12 cellular contexts compared by ENCODE assay signal in the genomic region with DNA sequence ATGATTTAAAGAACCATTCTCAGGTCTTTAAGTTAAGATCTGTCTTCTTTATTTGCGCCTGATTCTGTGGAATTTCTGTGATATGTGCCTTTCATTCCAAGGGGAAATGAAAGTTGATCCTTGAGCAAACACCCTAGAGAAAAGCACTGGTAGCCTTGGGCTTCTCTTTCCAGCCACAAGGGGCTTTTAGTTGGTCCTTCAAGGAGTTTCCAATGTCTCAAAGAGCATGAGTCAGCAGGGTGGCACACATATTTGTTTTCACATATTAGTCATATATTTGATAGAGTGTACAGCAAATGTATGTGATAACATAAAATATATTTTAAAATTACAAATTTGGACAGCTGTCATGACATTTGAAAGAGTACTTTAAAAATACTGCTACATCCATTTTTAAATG.
A peak's percentile ranks its signal among the peaks of the same experiment; 100 is the strongest.
DNase-seq lines count a peak whose midpoint lies in the region; ATAC-seq, FAIRE-seq and TF ChIP-seq lines count a peak whose summit lies in the region.
"Had no signal": no experiment of that assay in that cellular context is flagged by ENCODE, and none has a peak within 500 bp of the region (broad histone marks: within the 10 kb centered on the region; RNA-seq: fewer than 3 reads in every experiment).

No MANE protein-coding gene starts in this region.

- WGBS in A549 (ENCODE audit: missing lambda C conversion rate), result 5% methylated on average over 1 of the region's 1 CpG
- 67% methylated on average over 1 of the region's 1 CpG for WGBS in SK-N-SH (ENCODE audit: low lambda C conversion rate)
- 91 to 97% methylated on average over 1 of the region's 1 CpG for WGBS in heart right ventricle, 2 donors

- no peak overlapping the region for H2AFZ ChIP-seq in SK-N-SH (ENCODE audit: low read depth)

- no peak overlapping the region for H3K9ac ChIP-seq in SK-N-SH

- no peaks in the 10 kb centered on the region for H3K79me2 ChIP-seq in SK-N-SH (ENCODE audit: insufficient read depth)

- H3K9me2 ChIP-seq in SK-N-SH, result no peaks in the 10 kb centered on the region

- H3K4me1 ChIP-seq in A549, result peaks cover 14% of the 10 kb centered on the region
- peaks cover 0 to 8% of the 10 kb centered on the region in 2 experiments; a peak in 1 of 4 replicates for H3K4me1 ChIP-seq in SK-N-SH (ENCODE audit: control insufficient read depth in 1 of 2, insufficient read depth in 2 of 2, low read depth in 1 of 2, low read length in 1 of 2)
- H3K4me1 ChIP-seq in heart right ventricle, result no peaks in the 10 kb centered on the region
- H3K4me1 ChIP-seq: upper lobe of right lung had no signal

- H3K4me3 ChIP-seq in A549, result no peak overlapping the region
- no peak overlapping the region for H3K4me3 ChIP-seq in SK-N-SH (ENCODE audit: low read depth in 2 of 2, low read length in 1 of 2)
- H3K4me3 ChIP-seq in fibroblast of villous mesenchyme (ENCODE audit: low read depth, low read length), result no peak overlapping the region
- H3K4me3 ChIP-seq in heart right ventricle, result no peak overlapping the region
- H3K4me3 ChIP-seq: upper lobe of right lung had no signal

- no peaks in the 10 kb centered on the region for H3F3A ChIP-seq in SK-N-SH (replicated peaks; ENCODE audit: insufficient read depth)

- TF ChIP-seq RAD21 in A549 (conservative IDR thresholded peaks at IDR 0.05 in 1 of 2, IDR thresholded peaks at IDR 0.05 in 1 of 2) (peak; percentile 12 to 23; a peak in 1 of 5 replicates), SK-N-SH (IDR thresholded peaks at IDR 0.05; ENCODE audit: low read length) (no peak)

- no peaks in the 10 kb centered on the region for H3K27me3 ChIP-seq in SK-N-SH (ENCODE audit: insufficient read depth)
- H3K27me3 ChIP-seq in heart right ventricle, result no peaks in the 10 kb centered on the region
- H3K27me3 ChIP-seq: upper lobe of right lung had no signal

- intact Hi-C loops in heart right ventricle (cut with DNase I), result no loop called here

- POLR2A ChIA-PET in A549 (lab: Yijun Ruan, JAX), result no interaction called here
- POLR2A ChIA-PET in HEK293T (lab: Yijun Ruan, JAX), result no interaction called here
- POLR2A ChIA-PET in SK-N-SH (lab: Yijun Ruan, JAX), result no interaction called here

- FAIRE-seq in A549 (lab: Jason Lieb, UNC), result no peak
- FAIRE-seq: TTC549 had no signal

- H3K27ac ChIP-seq in A549 (peak overlapping the region in 1 of 2 experiments; percentile 69; a peak in 2 of 6 replicates), SK-N-SH (ENCODE audit: low read depth in 2 of 2, low read length in 1 of 2) (no peak overlapping the region), heart right ventricle (no peak overlapping the region)
- H3K27ac ChIP-seq: upper lobe of right lung had no signal

- no peak for TF ChIP-seq POLR2A in A549 (IDR thresholded peaks at IDR 0.05; ENCODE audit: low read length)

- CTCF ChIA-PET in A549 (lab: Yijun Ruan, JAX) (interaction anchor here (0.9 to 1.4 kb wide), 3 partner anchors 9 to 277 kb away, joined by 3 to 4 read pairs (median 3); no protein-coding TSS in a partner anchor), HEK293T (lab: Yijun Ruan, JAX) (no interaction called here), SK-N-SH (lab: Yijun Ruan, JAX) (no interaction called here)

- H3K4me2 ChIP-seq in A549 (peak overlapping the region; percentile 48), SK-N-SH (no peak overlapping the region)

- H3K36me3 ChIP-seq in SK-N-SH (replicated peaks in 1 of 2; ENCODE audit: control insufficient read depth in 1 of 2, insufficient read depth in 2 of 2, low read length in 1 of 2), result no peaks in the 10 kb centered on the region
- no peaks in the 10 kb centered on the region for H3K36me3 ChIP-seq in heart right ventricle
- H3K36me3 ChIP-seq: upper lobe of right lung had no signal

- TF ChIP-seq CTCF in A549 (IDR thresholded peaks at IDR 0.05), result peak; percentile 16; the same call in 1 of the 3 replicates
- peak; percentile 58 for TF ChIP-seq CTCF in SK-N-SH (IDR thresholded peaks at IDR 0.05)
- TF ChIP-seq CTCF in fibroblast of villous mesenchyme (IDR thresholded peaks at IDR 0.05; ENCODE audit: insufficient read depth, low read depth, low read length), result peak; percentile 13
- TF ChIP-seq CTCF in heart right ventricle (IDR thresholded peaks at IDR 0.05), result no peak

- ATAC-seq in A549, result peak; percentile 91 to 97
- no peak for ATAC-seq in heart right ventricle
- ATAC-seq: upper lobe of right lung had no signal

- TF ChIP-seq EP300 in A549 (IDR thresholded peaks at IDR 0.05) (no peak), SK-N-SH (IDR thresholded peaks at IDR 0.05; ENCODE audit: borderline replicate concordance in 1 of 2, low read depth in 1 of 2, low read length in 1 of 2) (no peak)

- no peaks in the 10 kb centered on the region for H3K9me3 ChIP-seq in A549
- H3K9me3 ChIP-seq in SK-N-SH, result no peaks in the 10 kb centered on the region
- no peaks in the 10 kb centered on the region for H3K9me3 ChIP-seq in heart right ventricle
- H3K9me3 ChIP-seq: upper lobe of right lung had no signal

- DNase-seq in A549 (ENCODE audit: low read depth in 1 of 2, low spot score in 1 of 2), result peak; percentile 43 to 80
- DNase-seq in HEK293T (ENCODE audit: extremely low spot score), result peak; percentile 8
- DNase-seq in SK-N-SH, result no peak
- DNase-seq in fibroblast of villous mesenchyme (ENCODE audit: low read depth), result no peak
- no peak for DNase-seq in NCI-H128 (lab: John Stamatoyannopoulos, UW; ENCODE audit: unreplicated experiment)
- DNase-seq in heart right ventricle, result no peak
- no peak for DNase-seq in HPDE6-E6E7 (ENCODE audit: extremely low spot score)
- no peak for DNase-seq in activated CD8-positive, alpha-beta memory T cell treated with anti-CD3 and anti-CD28 coated beads for 24 hours
- DNase-seq: CD4-positive, CD25-positive, alpha-beta regulatory T cell; NCI-H774; upper lobe of right lung had no signal

- H4K20me1 ChIP-seq in SK-N-SH (ENCODE audit: insufficient read depth), result no peaks in the 10 kb centered on the region

TF ChIP-seq in A549, 52 proteins besides CTCF, POLR2A, EP300 and RAD21 (continues in another document):
- TF ChIP-seq HOXA7 (CRISPR knock-in tag; IDR thresholded peaks at IDR 0.05), result no peak
- TF ChIP-seq TFCP2L1 (CRISPR knock-in tag; IDR thresholded peaks at IDR 0.05), result no peak
- TF ChIP-seq KDM1A (IDR thresholded peaks at IDR 0.05; ENCODE audit: low read depth), result no peak
- TF ChIP-seq RFX5 (IDR thresholded peaks at IDR 0.05), result no peak
- TF ChIP-seq HOXB13 (CRISPR knock-in tag; IDR thresholded peaks at IDR 0.05; ENCODE audit: low read depth), result no peak
- no peak for TF ChIP-seq RCOR1 (IDR thresholded peaks at IDR 0.05; ENCODE audit: low read depth, low read length)
- TF ChIP-seq RARB (CRISPR knock-in tag; IDR thresholded peaks at IDR 0.05), result no peak
- TF ChIP-seq FOSL2 (IDR thresholded peaks at IDR 0.05), result no peak
- TF ChIP-seq FOSL2 (CRISPR knock-in tag; IDR thresholded peaks at IDR 0.05), result peak; percentile 83

TF ChIP-seq in HEK293T, 16 proteins besides CTCF, POLR2A, EP300 and RAD21:
- TF ChIP-seq FOXM1 (IDR thresholded peaks at IDR 0.05; ENCODE audit: borderline replicate concordance), result no peak
- TF ChIP-seq, protein P1, sequence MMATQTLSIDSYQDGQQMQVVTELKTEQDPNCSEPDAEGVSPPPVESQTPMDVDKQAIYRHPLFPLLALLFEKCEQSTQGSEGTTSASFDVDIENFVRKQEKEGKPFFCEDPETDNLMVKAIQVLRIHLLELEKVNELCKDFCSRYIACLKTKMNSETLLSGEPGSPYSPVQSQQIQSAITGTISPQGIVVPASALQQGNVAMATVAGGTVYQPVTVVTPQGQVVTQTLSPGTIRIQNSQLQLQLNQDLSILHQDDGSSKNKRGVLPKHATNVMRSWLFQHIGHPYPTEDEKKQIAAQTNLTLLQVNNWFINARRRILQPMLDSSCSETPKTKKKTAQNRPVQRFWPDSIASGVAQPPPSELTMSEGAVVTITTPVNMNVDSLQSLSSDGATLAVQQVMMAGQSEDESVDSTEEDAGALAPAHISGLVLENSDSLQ (IDR thresholded peaks at IDR 0.05), result no peak
- no peak for TF ChIP-seq FOXK2 (IDR thresholded peaks at IDR 0.05)
- no peak for TF ChIP-seq ARNT (IDR thresholded peaks at IDR 0.05)

TF ChIP-seq in SK-N-SH, 30 proteins besides CTCF, POLR2A, EP300 and RAD21:
- TF ChIP-seq, protein P2, sequence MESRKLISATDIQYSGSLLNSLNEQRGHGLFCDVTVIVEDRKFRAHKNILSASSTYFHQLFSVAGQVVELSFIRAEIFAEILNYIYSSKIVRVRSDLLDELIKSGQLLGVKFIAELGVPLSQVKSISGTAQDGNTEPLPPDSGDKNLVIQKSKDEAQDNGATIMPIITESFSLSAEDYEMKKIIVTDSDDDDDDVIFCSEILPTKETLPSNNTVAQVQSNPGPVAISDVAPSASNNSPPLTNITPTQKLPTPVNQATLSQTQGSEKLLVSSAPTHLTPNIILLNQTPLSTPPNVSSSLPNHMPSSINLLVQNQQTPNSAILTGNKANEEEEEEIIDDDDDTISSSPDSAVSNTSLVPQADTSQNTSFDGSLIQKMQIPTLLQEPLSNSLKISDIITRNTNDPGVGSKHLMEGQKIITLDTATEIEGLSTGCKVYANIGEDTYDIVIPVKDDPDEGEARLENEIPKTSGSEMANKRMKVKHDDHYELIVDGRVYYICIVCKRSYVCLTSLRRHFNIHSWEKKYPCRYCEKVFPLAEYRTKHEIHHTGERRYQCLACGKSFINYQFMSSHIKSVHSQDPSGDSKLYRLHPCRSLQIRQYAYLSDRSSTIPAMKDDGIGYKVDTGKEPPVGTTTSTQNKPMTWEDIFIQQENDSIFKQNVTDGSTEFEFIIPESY (IDR thresholded peaks at IDR 0.05; ENCODE audit: borderline replicate concordance, low read depth), result no peak
- no peak for TF ChIP-seq CHD2 (IDR thresholded peaks at IDR 0.05; ENCODE audit: low read length, partially characterized antibody)
- no peak for TF ChIP-seq POLR2AphosphoS5 (IDR thresholded peaks at IDR 0.05; ENCODE audit: low read depth, low read length)
- TF ChIP-seq NFIC (IDR thresholded peaks at IDR 0.05; ENCODE audit: borderline replicate concordance), result no peak
- no peak for TF ChIP-seq TAF1 (IDR thresholded peaks at IDR 0.05; ENCODE audit: borderline replicate concordance, low read depth, low read length)
- TF ChIP-seq FOXJ3 (CRISPR knock-in tag; IDR thresholded peaks at IDR 0.05), result no peak
- TF ChIP-seq GABPA (IDR thresholded peaks at IDR 0.05; ENCODE audit: low read depth), result no peak
- no peak for TF ChIP-seq ELF1 (IDR thresholded peaks at IDR 0.05)
- no peak for TF ChIP-seq RXRA (IDR thresholded peaks at IDR 0.05; ENCODE audit: borderline replicate concordance, low read depth)
- no peak for TF ChIP-seq SIN3A (IDR thresholded peaks at IDR 0.05; ENCODE audit: borderline replicate concordance, low read depth, low read length)

Comparison
In these comparisons a context has a peak if more than half of its experiments do, and no peak if none do; other contexts are left out.
1. ATAC-seq: peak in A549 (2 of 2); none in heart right ventricle (0 of 8).
2. DNase-seq: peak in A549 (2 of 2) and HEK293T (single experiment); none in SK-N-SH (single experiment), fibroblast of villous mesenchyme (single experiment), NCI-H128 (single experiment), heart right ventricle (0 of 2), HPDE6-E6E7 (single experiment) and activated CD8-positive, alpha-beta memory T cell treated with anti-CD3 and anti-CD28 coated beads for 24 hours (single experiment).
3. CTCF ChIP-seq: peak in A549 (single experiment), SK-N-SH (single experiment) and fibroblast of villous mesenchyme (single experiment); none in heart right ventricle (0 of 9).